In the genomic region with DNA sequence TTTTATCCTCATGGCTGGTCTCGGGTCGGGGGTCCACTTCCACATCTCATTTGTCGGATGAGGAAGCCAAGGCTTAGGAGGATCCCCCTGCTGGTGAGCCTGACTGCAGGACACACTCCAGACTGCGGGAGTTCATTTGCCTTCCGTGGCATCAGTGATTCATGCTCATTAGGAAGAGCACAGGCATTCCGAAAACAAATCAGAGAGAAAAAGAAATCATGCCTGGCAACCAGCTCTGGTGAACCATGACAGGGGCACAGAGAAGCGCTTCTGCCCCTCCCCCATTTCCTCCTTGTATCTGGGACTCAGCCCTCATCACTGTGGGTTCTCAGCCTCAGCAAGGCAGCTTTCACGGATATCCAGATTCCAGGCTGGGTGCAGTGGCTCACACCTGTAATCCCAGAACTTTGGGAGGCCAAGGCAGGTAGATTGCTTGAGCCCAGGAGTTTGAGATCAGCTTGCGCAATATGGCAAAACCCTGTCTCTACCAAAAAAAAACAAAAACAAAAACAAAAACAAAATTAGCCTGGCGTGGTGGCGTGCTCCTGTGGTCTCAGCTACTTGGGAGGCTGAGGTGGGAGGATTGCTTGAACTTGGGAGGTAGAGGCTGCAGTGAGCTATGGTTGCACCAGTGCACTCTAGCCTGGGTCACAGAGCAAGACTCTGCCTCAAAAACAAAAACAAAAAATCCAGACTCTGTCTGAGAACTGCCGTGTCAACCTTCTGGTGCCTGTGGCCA, we compare ENCODE assay signal across 8 cellular contexts. TPM values are rescaled to one million over a fixed set of nuclear protein-coding genes. Genes with fewer than 3 reads are reported as not detected.
DNase-seq lines count a peak whose midpoint lies in the region; ATAC-seq, FAIRE-seq and TF ChIP-seq lines count a peak whose summit lies in the region.

No MANE protein-coding gene starts in this region.

- H3K9me3 Mint-ChIP-seq in brain, result peaks cover 0 to 2% (median 0%) of the 10 kb centered on the region in 5 experiments

- TF ChIP-seq POLR2A in HCT116 (IDR thresholded peaks at IDR 0.05; ENCODE audit: borderline replicate concordance, extremely low read depth, insufficient read depth, insufficient read length) (no peak), HepG2 (IDR thresholded peaks at IDR 0.05; ENCODE audit: insufficient read depth in 1 of 2, low read depth in 2 of 2, low read length in 2 of 2) (no peak)

- in situ Hi-C loops in HepG2 (cut with HindIII; ENCODE audit: extremely low pct_ligation_motif_present, low pct_unique_long_range_greater_than_20kb), result no loop called here

- WGBS in HepG2 (ENCODE audit: low lambda C conversion rate), result 97% methylated on average over 11 of the region's 12 CpGs

- BruUV-seq in HCT116 (replicated peaks; lab: Mats Ljungman, UMichigan), result no TSS peak
- no TSS peak for BruUV-seq in HepG2 (replicated peaks; lab: Mats Ljungman, UMichigan)

- H3K4me2 ChIP-seq in HCT116 (ENCODE audit: low read length), result peak overlapping the region; percentile 61
- H3K4me2 ChIP-seq in HepG2 (ENCODE audit: low read depth, low read length), result no peak overlapping the region

- H3K9me3 ChIP-seq in HCT116 (ENCODE audit: control insufficient read depth in 1 of 2, insufficient read depth in 1 of 2, low read depth in 1 of 2, low read length in 2 of 2), result no peaks in the 10 kb centered on the region
- no peaks in the 10 kb centered on the region for H3K9me3 ChIP-seq in HepG2 (ENCODE audit: low read length)

- CTCF ChIA-PET in HCT116 (lab: Charles Lee) (interaction anchor here (0.9 to 1.7 kb wide), 3 partner anchors 11 to 247 kb away, joined by 3 to 4 read pairs (median 3); no protein-coding TSS in a partner anchor), HepG2 (lab: Yijun Ruan, JAX; ENCODE audit: low intra/inter-chr PET ratio, low total read pairs) (no interaction called here)

- H3K27ac ChIP-seq in HCT116 (ENCODE audit: low read depth, low read length) (no peak overlapping the region), HepG2 (ENCODE audit: extremely low read length, insufficient read depth, low read length) (peak overlapping the region; percentile 65)

- H3K27me3 ChIP-seq in HCT116 (ENCODE audit: insufficient read depth, low read length), result no peaks in the 10 kb centered on the region
- no peaks in the 10 kb centered on the region for H3K27me3 ChIP-seq in HepG2 (ENCODE audit: control insufficient read depth in 1 of 2, insufficient read depth in 2 of 2, low read length in 2 of 2)

- H3K9ac ChIP-seq in HCT116 (ENCODE audit: low read length), result no peak overlapping the region
- H3K9ac ChIP-seq in HepG2 (ENCODE audit: insufficient read depth, low read depth, low read length), result 0 out of 2 replicates have a peak overlapping the region, but pooled peaks have one; percentile 52

- no peaks in the 10 kb centered on the region for H3K27me3 Mint-ChIP-seq in brain

- H3K36me3 ChIP-seq in HCT116 (ENCODE audit: control insufficient read depth in 1 of 2, insufficient read depth in 2 of 2, low read length in 2 of 2) (no peaks in the 10 kb centered on the region), HepG2 (replicated peaks in 1 of 2; ENCODE audit: control insufficient read depth in 1 of 2, insufficient read depth in 2 of 2, low read length in 2 of 2) (peaks cover 2 to 25% of the 10 kb centered on the region in 2 experiments; a peak in 4 of 5 replicates)

- DNase-seq in DMS53 treated with DMSO at 0.1 percent for 48 hours (lab: John Stamatoyannopoulos, UW; ENCODE audit: unreplicated experiment) (peak; percentile 3), HCT116 (ENCODE audit: low read depth, low spot score) (no peak), T-helper 2 cell (peak in 3 of 5 experiments; percentile 27 to 78 (median 28)), HepG2 (ENCODE audit: low spot score) (peak; percentile 28), NOMO-1 treated with dmso at 0.1 percent for 144 hours (lab: John Stamatoyannopoulos, UW; ENCODE audit: unreplicated experiment) (no peak)
- DNase-seq in stimulated activated CD8-positive, alpha-beta memory T cell treated with anti-CD3 and anti-CD28 coated beads, Interleukin-4, amount 100 ng/mL, for 48 hours, result peak; percentile 78

- peaks cover 36% of the 10 kb centered on the region for H3K4me1 Mint-ChIP-seq in brain

- no peaks in the 10 kb centered on the region for H3K36me3 Mint-ChIP-seq in brain

- no peaks in the 10 kb centered on the region for H3K9me2 ChIP-seq in HCT116 (ENCODE audit: insufficient read depth)

- H3K4me3 ChIP-seq in HCT116 (replicated peaks in 1 of 2; ENCODE audit: low read depth in 1 of 2, low read length in 2 of 2), result no peak overlapping the region
- H3K4me3 ChIP-seq in HepG2 (replicated peaks in 1 of 3; ENCODE audit: insufficient read depth in 1 of 3, low read depth in 2 of 3, low read length in 3 of 3), result no peak overlapping the region

- POLR2A ChIA-PET in HCT116 (lab: Charles Lee), result interaction anchor here (1.4 kb wide), 1 partner anchor 12 kb away, joined by 7 read pairs; no protein-coding TSS in a partner anchor
- POLR2A ChIA-PET in HepG2 (lab: Yijun Ruan, JAX), result interaction anchor here (1.4 to 5.8 kb wide), 7 partner anchors 11 to 55 kb away, joined by 3 to 117 read pairs (median 10); a partner anchor contains a TSS

- TF ChIP-seq CTCF in HCT116 (IDR thresholded peaks at IDR 0.05 in 2 of 3, conservative IDR thresholded peaks at IDR 0.05 in 1 of 3; ENCODE audit: borderline replicate concordance in 1 of 3, insufficient read depth in 1 of 3, low read depth in 2 of 3, low read length in 2 of 3) (peak; percentile 7 to 70 (median 65); a peak in 4 of 6 replicates), brain (conservative IDR thresholded peaks at IDR 0.05) (no peak), HepG2 (CRISPR knock-in tag; IDR thresholded peaks at IDR 0.05) (0 out of 2 replicates have a peak, but pooled peaks have one; percentile 11)

- no peak for FAIRE-seq in HepG2 (lab: Jason Lieb, UNC)

- TF ChIP-seq EP300 in HepG2 (IDR thresholded peaks at IDR 0.05; ENCODE audit: low read depth in 2 of 2, low read length in 2 of 2) (no peak), HepG2 (CRISPR knock-in tag; IDR thresholded peaks at IDR 0.05; ENCODE audit: borderline replicate concordance) (no peak)

- H2AFZ ChIP-seq in HCT116 (ENCODE audit: low read depth, low read length, poor library complexity, severe bottlenecking) (no peak overlapping the region), HepG2 (ENCODE audit: low read length) (no peak overlapping the region)

- intact Hi-C loops in HCT116 (cut with micrococcal nuclease), result no loop called here
- intact Hi-C loops in HepG2 (cut with micrococcal nuclease; ENCODE audit: unreplicated experiment), result loop anchor here (1.0 to 2.0 kb wide), 2 partner anchors 10 to 32 kb away; no protein-coding TSS in a partner anchor

- H4K20me1 ChIP-seq in HCT116 (ENCODE audit: insufficient read depth) (no peaks in the 10 kb centered on the region), HepG2 (ENCODE audit: insufficient read depth, low read length) (no peaks in the 10 kb centered on the region)

- peaks cover 42 to 48% of the 10 kb centered on the region in 2 experiments for H3K4me1 ChIP-seq in HCT116 (ENCODE audit: control insufficient read depth in 1 of 2, insufficient read depth in 2 of 2, low read length in 2 of 2)
- H3K4me1 ChIP-seq in HepG2 (ENCODE audit: insufficient read depth, low read length), result peaks cover 60% of the 10 kb centered on the region

- H3K4me3 Mint-ChIP-seq in brain, result peak overlapping the region in 1 of 5 experiments; percentile 53

- RAD21 ChIA-PET in HCT116 (lab: Charles Lee; ENCODE audit: low non-redundant PET in 1 of 2, low total read pairs in 2 of 2, uncharacterized antibody in 2 of 2, unreplicated experiment in 2 of 2), result no interaction called here

- ATAC-seq in HCT116, result peak; percentile 71
- peak; percentile 39 for ATAC-seq in HepG2
- no peak for ATAC-seq in GM19467 (IDR thresholded peaks at IDR 0.05; ENCODE audit: unreplicated experiment)

- H3K27ac Mint-ChIP-seq in brain, result peak overlapping the region in 4 of 5 experiments; percentile 84 to 91 (median 86)

- H3K79me2 ChIP-seq in HCT116 (ENCODE audit: insufficient read depth, low read length) (no peaks in the 10 kb centered on the region), HepG2 (ENCODE audit: insufficient read depth, low read length) (peaks cover 13% of the 10 kb centered on the region)

- peak; percentile 19; the same call in 1 of the 2 replicates for TF ChIP-seq RAD21 in HCT116 (IDR thresholded peaks at IDR 0.05; ENCODE audit: low read depth)
- no peak for TF ChIP-seq RAD21 in HepG2 (CRISPR knock-in tag; IDR thresholded peaks at IDR 0.05)

RNA-seq across cellular contexts. Expression of a gene that starts 28.4 kb away (rescaled TPM):
- total RNA-seq in HCT116 (2021; ENCODE audit: unreplicated experiment) (3.6 TPM), HepG2 (2016; rRNA removed; fragmentation: Illumina TruSeq; extraction: Trizol) (13.1 and 15.3 TPM in 2 replicates)
- 1.9 and 2.0 TPM in 2 replicates for polyA plus RNA-seq in HCT116 (2012)
- polyA plus RNA-seq in brain (ENCODE audit: insufficient read depth, low read depth, low replicate concordance) (1.4 TPM), HepG2 (2011; rRNA removed) (23.3 and 27.9 TPM in 2 replicates)
- total RNA-seq in HepG2 (2016; cell fraction: cytosol; rRNA removed; fragmentation: Illumina TruSeq; extraction: Trizol; ENCODE audit: low read depth), result 1.5 and 1.7 TPM in 2 replicates
- total RNA-seq in HepG2 (2016; cell fraction: insoluble cytoplasmic fraction; rRNA removed; fragmentation: Illumina TruSeq; extraction: Trizol), result 12.7 and 14.4 TPM in 2 replicates
- 5.2 TPM in 2 replicates for total RNA-seq in HepG2 (2016; cell fraction: membrane; rRNA removed; fragmentation: Illumina TruSeq; extraction: Trizol)
- total RNA-seq in HepG2 (2016; cell fraction: nucleus; rRNA removed; fragmentation: Illumina TruSeq; extraction: Trizol), result 8.0 and 8.2 TPM in 2 replicates
- 20.5 and 24.9 TPM in 2 replicates for polyA plus RNA-seq in HepG2 (2011; cell fraction: cytosol; rRNA removed)
- polyA plus RNA-seq in HepG2 (2011; cell fraction: nucleus; rRNA removed), result 10.1 and 12.7 TPM in 2 replicates
- 12.4 and 13.3 TPM in 2 replicates for polyA plus RNA-seq in HepG2 (2012)
- 0.59 and 0.79 TPM in 2 replicates for polyA plus RNA-seq in HepG2 (2016; cell fraction: cytosol; fragmentation: Illumina TruSeq; extraction: Trizol; ENCODE audit: low read depth)
- 11.6 and 13.6 TPM in 2 replicates for polyA plus RNA-seq in HepG2 (2016; cell fraction: insoluble cytoplasmic fraction; fragmentation: Illumina TruSeq; extraction: Trizol; ENCODE audit: low read depth)
- 1.8 and 2.2 TPM in 2 replicates for polyA plus RNA-seq in HepG2 (2016; cell fraction: membrane; fragmentation: Illumina TruSeq; extraction: Trizol; ENCODE audit: low read depth)
- 9.0 and 10.2 TPM in 2 replicates for polyA plus RNA-seq in HepG2 (2016; cell fraction: nucleus; fragmentation: Illumina TruSeq; extraction: Trizol; ENCODE audit: insufficient read depth, low read depth)
- 11.7 and 37.7 TPM in 2 replicates for polyA minus RNA-seq in HepG2 (2011; rRNA and poly(A)+ RNA removed; ENCODE audit: low replicate concordance)
- polyA minus RNA-seq in HepG2 (2011; cell fraction: cytosol; rRNA and poly(A)+ RNA removed), result 15.0 and 20.4 TPM in 2 replicates
- polyA minus RNA-seq in HepG2 (2011; cell fraction: nucleus; rRNA and poly(A)+ RNA removed), result 9.5 and 12.4 TPM in 2 replicates

RNA-seq across cellular contexts. Expression of a gene that starts 51.5 kb away (rescaled TPM):
- total RNA-seq in HCT116 (2021; ENCODE audit: unreplicated experiment) (56.1 TPM), HepG2 (2016; rRNA removed; fragmentation: Illumina TruSeq; extraction: Trizol) (51.7 and 64.4 TPM in 2 replicates)
- polyA plus RNA-seq in HCT116 (2012), result 29.4 and 36.3 TPM in 2 replicates
- polyA plus RNA-seq in brain (ENCODE audit: insufficient read depth, low read depth, low replicate concordance) (23.4 TPM), HepG2 (2011; rRNA removed) (23.5 and 24.2 TPM in 2 replicates)
- total RNA-seq in HepG2 (2016; cell fraction: cytosol; rRNA removed; fragmentation: Illumina TruSeq; extraction: Trizol; ENCODE audit: low read depth), result 9.3 and 10.4 TPM in 2 replicates
- 51.6 and 58.3 TPM in 2 replicates for total RNA-seq in HepG2 (2016; cell fraction: insoluble cytoplasmic fraction; rRNA removed; fragmentation: Illumina TruSeq; extraction: Trizol)
- total RNA-seq in HepG2 (2016; cell fraction: membrane; rRNA removed; fragmentation: Illumina TruSeq; extraction: Trizol), result 50.5 and 52.2 TPM in 2 replicates
- total RNA-seq in HepG2 (2016; cell fraction: nucleus; rRNA removed; fragmentation: Illumina TruSeq; extraction: Trizol), result 34.3 and 34.9 TPM in 2 replicates
- 11.8 and 18.6 TPM in 2 replicates for polyA plus RNA-seq in HepG2 (2011; cell fraction: cytosol; rRNA removed)
- polyA plus RNA-seq in HepG2 (2011; cell fraction: nucleus; rRNA removed), result 10.9 and 13.2 TPM in 2 replicates
- 40.2 and 41.2 TPM in 2 replicates for polyA plus RNA-seq in HepG2 (2012)
- polyA plus RNA-seq in HepG2 (2016; cell fraction: cytosol; fragmentation: Illumina TruSeq; extraction: Trizol; ENCODE audit: low read depth), result 6.7 and 9.7 TPM in 2 replicates
- polyA plus RNA-seq in HepG2 (2016; cell fraction: insoluble cytoplasmic fraction; fragmentation: Illumina TruSeq; extraction: Trizol; ENCODE audit: low read depth), result 60.6 and 64.6 TPM in 2 replicates
- 33.5 and 35.8 TPM in 2 replicates for polyA plus RNA-seq in HepG2 (2016; cell fraction: membrane; fragmentation: Illumina TruSeq; extraction: Trizol; ENCODE audit: low read depth)
- polyA plus RNA-seq in HepG2 (2016; cell fraction: nucleus; fragmentation: Illumina TruSeq; extraction: Trizol; ENCODE audit: insufficient read depth, low read depth), result 53.4 and 54.4 TPM in 2 replicates
- 22.0 and 26.6 TPM in 2 replicates for polyA minus RNA-seq in HepG2 (2011; rRNA and poly(A)+ RNA removed; ENCODE audit: low replicate concordance)
- polyA minus RNA-seq in HepG2 (2011; cell fraction: cytosol; rRNA and poly(A)+ RNA removed), result 15.5 and 17.2 TPM in 2 replicates
- 13.1 and 13.4 TPM in 2 replicates for polyA minus RNA-seq in HepG2 (2011; cell fraction: nucleus; rRNA and poly(A)+ RNA removed)

RNA-seq across cellular contexts. Expression of a gene that starts 55.1 kb away (rescaled TPM):
- 26.8 TPM for total RNA-seq in HCT116 (2021; ENCODE audit: unreplicated experiment)
- polyA plus RNA-seq in HCT116 (2012), result 14.0 and 15.3 TPM in 2 replicates
- polyA plus RNA-seq in brain (ENCODE audit: insufficient read depth, low read depth, low replicate concordance), result 18.9 TPM
- 21.9 and 23.9 TPM in 2 replicates for total RNA-seq in HepG2 (2016; rRNA removed; fragmentation: Illumina TruSeq; extraction: Trizol)
- 6.6 and 7.4 TPM in 2 replicates for total RNA-seq in HepG2 (2016; cell fraction: cytosol; rRNA removed; fragmentation: Illumina TruSeq; extraction: Trizol; ENCODE audit: low read depth)
- total RNA-seq in HepG2 (2016; cell fraction: insoluble cytoplasmic fraction; rRNA removed; fragmentation: Illumina TruSeq; extraction: Trizol), result 20.1 and 20.5 TPM in 2 replicates
- 26.1 and 26.9 TPM in 2 replicates for total RNA-seq in HepG2 (2016; cell fraction: membrane; rRNA removed; fragmentation: Illumina TruSeq; extraction: Trizol)
- 23.9 and 28.8 TPM in 2 replicates for total RNA-seq in HepG2 (2016; cell fraction: nucleus; rRNA removed; fragmentation: Illumina TruSeq; extraction: Trizol)
- 12.1 and 17.1 TPM in 2 replicates for polyA plus RNA-seq in HepG2 (2011; rRNA removed)
- polyA plus RNA-seq in HepG2 (2011; cell fraction: cytosol; rRNA removed), result 12.0 and 14.6 TPM in 2 replicates
- polyA plus RNA-seq in HepG2 (2011; cell fraction: nucleus; rRNA removed), result 28.5 and 29.0 TPM in 2 replicates
- polyA plus RNA-seq in HepG2 (2012), result 21.4 and 21.6 TPM in 2 replicates
- polyA plus RNA-seq in HepG2 (2016; cell fraction: cytosol; fragmentation: Illumina TruSeq; extraction: Trizol; ENCODE audit: low read depth), result 7.7 and 8.7 TPM in 2 replicates
- polyA plus RNA-seq in HepG2 (2016; cell fraction: insoluble cytoplasmic fraction; fragmentation: Illumina TruSeq; extraction: Trizol; ENCODE audit: low read depth), result 25.2 and 26.4 TPM in 2 replicates
- polyA plus RNA-seq in HepG2 (2016; cell fraction: membrane; fragmentation: Illumina TruSeq; extraction: Trizol; ENCODE audit: low read depth), result 25.5 and 26.0 TPM in 2 replicates
- 29.9 and 30.2 TPM in 2 replicates for polyA plus RNA-seq in HepG2 (2016; cell fraction: nucleus; fragmentation: Illumina TruSeq; extraction: Trizol; ENCODE audit: insufficient read depth, low read depth)
- 33.5 and 56.4 TPM in 2 replicates for polyA minus RNA-seq in HepG2 (2011; rRNA and poly(A)+ RNA removed; ENCODE audit: low replicate concordance)
- polyA minus RNA-seq in HepG2 (2011; cell fraction: cytosol; rRNA and poly(A)+ RNA removed), result 8.4 and 9.5 TPM in 2 replicates
- polyA minus RNA-seq in HepG2 (2011; cell fraction: nucleus; rRNA and poly(A)+ RNA removed), result 60.3 and 66.9 TPM in 2 replicates

Comparison
In these comparisons a context has a peak if more than half of its experiments do, and no peak if none do; other contexts are left out.
1. DNase-seq: peak in DMS53 treated with DMSO at 0.1 percent for 48 hours (single experiment), T-helper 2 cell (3 of 5), HepG2 (single experiment) and stimulated activated CD8-positive, alpha-beta memory T cell treated with anti-CD3 and anti-CD28 coated beads, Interleukin-4, amount 100 ng/mL, for 48 hours (single experiment); none in HCT116 (single experiment) and NOMO-1 treated with dmso at 0.1 percent for 144 hours (single experiment).
2. CTCF ChIP-seq: peak in HCT116 (3 of 3) and HepG2 (single experiment); none in brain (0 of 2).